In the genomic region with DNA sequence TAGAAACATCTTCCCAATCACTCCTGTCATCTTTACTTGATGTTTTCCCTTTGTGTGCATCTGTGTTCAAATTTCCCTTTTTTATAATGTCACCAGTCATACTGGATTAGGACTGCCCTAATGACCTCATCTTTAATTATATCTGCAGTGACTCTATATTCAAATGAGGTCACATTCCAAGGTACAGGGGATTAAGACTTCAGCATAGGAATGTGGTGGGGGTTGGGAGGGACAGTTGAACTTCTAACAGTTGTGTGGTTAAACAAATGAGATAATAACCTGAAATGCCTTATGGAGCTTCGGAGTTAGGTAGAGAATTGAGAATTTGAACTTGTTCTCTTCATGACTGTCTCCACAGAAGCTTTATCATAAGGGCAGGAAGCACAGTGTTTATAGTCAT, we compare ENCODE assay signal across 13 cellular contexts. TPM values are rescaled to one million over a fixed set of nuclear protein-coding genes. Genes with fewer than 3 reads are reported as not detected.
DNase-seq lines count a peak whose midpoint lies in the region; ATAC-seq and TF ChIP-seq lines count a peak whose summit lies in the region.
"Had no signal": no experiment of that assay in that cellular context is flagged by ENCODE, and none has a peak within 500 bp of the region (broad histone marks: within the 10 kb centered on the region; RNA-seq: fewer than 3 reads in every experiment).

No MANE protein-coding gene starts in this region.

- DNase-seq in A172 (ENCODE audit: low spot score), result peak; percentile 56
- DNase-seq in HAP-1 (ENCODE audit: low spot score in 2 of 2), result peak; percentile 83 to 87
- DNase-seq in uterus, result no peak
- DNase-seq in CD8-positive, alpha-beta memory T cell, result no peak
- no peak for DNase-seq in NCI-H2171 treated with DMSO at 0.1 percent for 48 hours (lab: John Stamatoyannopoulos, UW)
- DNase-seq: BE2C; effector memory CD8-positive, alpha-beta T cell; NCI-H2227 treated with DMSO at 0.1 percent for 48 hours; T-helper 9 cell had no signal

- POLR2A ChIA-PET in CD8-positive, alpha-beta memory T cell (lab: Charles Lee), result no interaction called here

- 0 out of 2 replicates have a peak, but pooled peaks cover 3% of the 10 kb centered on the region for H3K9me3 ChIP-seq in HAP-1
- peaks cover 6% of the 10 kb centered on the region for H3K9me3 ChIP-seq in iPS-20b (ENCODE audit: insufficient read depth, low read depth, low read length)
- H3K9me3 ChIP-seq in uterus, result no peaks in the 10 kb centered on the region
- no peaks in the 10 kb centered on the region for H3K9me3 ChIP-seq in CD8-positive, alpha-beta memory T cell (ENCODE audit: low read length)
- H3K9me3 ChIP-seq: BE2C had no signal

- H3K27me3 ChIP-seq in HAP-1 (ENCODE audit: low read depth), result no peaks in the 10 kb centered on the region
- no peaks in the 10 kb centered on the region for H3K27me3 ChIP-seq in iPS-20b (ENCODE audit: insufficient read depth, low read length)
- no peaks in the 10 kb centered on the region for H3K27me3 ChIP-seq in uterus
- H3K27me3 ChIP-seq in CD8-positive, alpha-beta memory T cell (ENCODE audit: insufficient read depth, low read length, poor library complexity, severe bottlenecking), result no peaks in the 10 kb centered on the region
- H3K27me3 ChIP-seq: BE2C had no signal

- TF ChIP-seq CTCF in VCaP (conservative IDR thresholded peaks at IDR 0.05) (no peak), uterus (IDR thresholded peaks at IDR 0.05) (no peak)

- peak overlapping the region in 3 of 8 donors; percentile 22 to 68 (median 36) for H3K27ac Mint-ChIP-seq in CD8-positive, alpha-beta memory T cell

- CTCF ChIA-PET in CD8-positive, alpha-beta memory T cell (lab: Charles Lee), result no interaction called here

- H3K4me1 Mint-ChIP-seq in CD8-positive, alpha-beta memory T cell, result peaks cover 61 to 88% (median 88%) of the 10 kb centered on the region in 3 donors

- H3K9ac ChIP-seq in iPS-20b (ENCODE audit: low read depth, low read length), result peak overlapping the region; percentile 71

- H3K36me3 ChIP-seq in HAP-1 (replicated peaks) (no peaks in the 10 kb centered on the region), iPS-20b (ENCODE audit: insufficient read depth, low read depth, low read length) (no peaks in the 10 kb centered on the region), uterus (no peaks in the 10 kb centered on the region)
- no peaks in the 10 kb centered on the region for H3K36me3 ChIP-seq in CD8-positive, alpha-beta memory T cell (ENCODE audit: insufficient read depth, low read length)
- H3K36me3 ChIP-seq: BE2C had no signal

- no peak for ATAC-seq in GM21381 (IDR thresholded peaks at IDR 0.05; ENCODE audit: unreplicated experiment)
- ATAC-seq: effector memory CD8-positive, alpha-beta T cell had no signal

- H3K4me3 ChIP-seq in HAP-1 (no peak overlapping the region), iPS-20b (ENCODE audit: low read length) (peak overlapping the region; percentile 59), uterus (no peak overlapping the region)
- H3K4me3 ChIP-seq in CD8-positive, alpha-beta memory T cell (ENCODE audit: low read length), result no peak overlapping the region
- H3K4me3 ChIP-seq: lung had no signal

- no peaks in the 10 kb centered on the region for H3K27me3 Mint-ChIP-seq in CD8-positive, alpha-beta memory T cell
- H3K27me3 Mint-ChIP-seq: effector memory CD8-positive, alpha-beta T cell had no signal

- peak overlapping the region in 2 of 7 donors; percentile 5 to 41 for H3K4me3 Mint-ChIP-seq in CD8-positive, alpha-beta memory T cell

- in situ Hi-C loops in HAP-1 (cut with MboI; ENCODE audit: low sequenced_read_pairs), result no loop called here

- intact Hi-C loops in uterus (cut with DNase I; ENCODE audit: low total_unique reads), result no loop called here

- H3K9me3 Mint-ChIP-seq in CD8-positive, alpha-beta memory T cell, result peaks cover 0 to 4% (median 3%) of the 10 kb centered on the region in 5 donors
- H3K9me3 Mint-ChIP-seq: effector memory CD8-positive, alpha-beta T cell had no signal

- H3K4me1 ChIP-seq in HAP-1, result peaks cover 18% of the 10 kb centered on the region
- H3K4me1 ChIP-seq in iPS-20b (ENCODE audit: insufficient read depth, low read length), result peaks cover 26% of the 10 kb centered on the region; the same call in 1 of the 2 replicates
- no peaks in the 10 kb centered on the region for H3K4me1 ChIP-seq in uterus
- H3K4me1 ChIP-seq in CD8-positive, alpha-beta memory T cell (ENCODE audit: insufficient read depth, low read length), result peaks cover 23% of the 10 kb centered on the region
- H3K4me1 ChIP-seq: BE2C had no signal

- peaks cover 13 to 19% (median 16%) of the 10 kb centered on the region in 3 donors for H3K36me3 Mint-ChIP-seq in CD8-positive, alpha-beta memory T cell

- H3K27ac ChIP-seq in VCaP (peak overlapping the region; percentile 29), iPS-20b (ENCODE audit: low read length) (no peak overlapping the region), uterus (no peak overlapping the region)
- H3K27ac ChIP-seq in CD8-positive, alpha-beta memory T cell (ENCODE audit: low read depth, low read length), result no peak overlapping the region

- no peak for TF ChIP-seq POLR2A in uterus (IDR thresholded peaks at IDR 0.05)

RNA-seq across cellular contexts. Expression of gene PAN3, which starts 23.0 kb away (rescaled TPM):
- 8.6 and 10.7 TPM in 2 replicates for total RNA-seq in A172 (2014; rRNA removed; shearing (Covaris generic))
- 10 to 100 TPM; 17.4 to 61.4 (median 48.2) TPM for total RNA-seq in uterus
- total RNA-seq in CD8-positive, alpha-beta memory T cell, result 10 to 100 TPM; 33.1 to 33.3 TPM
- polyA plus RNA-seq in CD8-positive, alpha-beta memory T cell, result 5.3 TPM

Comparison
In these comparisons a context has a peak if more than half of its experiments do, and no peak if none do; other contexts are left out.
1. DNase-seq: peak in A172 (single experiment) and HAP-1 (2 of 2); none in uterus (0 of 2), CD8-positive, alpha-beta memory T cell (0 of 5) and NCI-H2171 treated with DMSO at 0.1 percent for 48 hours (single experiment).